Comparison of ENCODE assay signal across 8 cellular contexts in genomic region chr11:46348986-46349401, GRCh38. TPM values are rescaled to one million over a fixed set of nuclear protein-coding genes. Genes with fewer than 3 reads are reported as not detected.
DNase-seq lines count a peak whose midpoint lies in the region; ATAC-seq, FAIRE-seq and TF ChIP-seq lines count a peak whose summit lies in the region.

No MANE protein-coding gene starts in this region.

- H3K27me3 ChIP-seq in HepG2 (ENCODE audit: control insufficient read depth in 1 of 2, insufficient read depth in 2 of 2, low read length in 2 of 2) (peaks cover 0 to 9% of the 10 kb centered on the region in 2 experiments; a peak in 3 of 5 replicates), right lobe of liver (no peaks in the 10 kb centered on the region), upper lobe of left lung (no peaks in the 10 kb centered on the region)

- no peak for FAIRE-seq in HepG2 (lab: Jason Lieb, UNC)

- H3K36me3 ChIP-seq in HepG2 (replicated peaks in 1 of 2; ENCODE audit: control insufficient read depth in 1 of 2, insufficient read depth in 2 of 2, low read length in 2 of 2) (0 out of 5 replicates have a peak, but pooled peaks cover 0 to 4% of the 10 kb centered on the region in 2 experiments), right lobe of liver (no peaks in the 10 kb centered on the region), upper lobe of left lung (peaks cover 0 to 5% (median 0%) of the 10 kb centered on the region in 4 donors)

- CTCF ChIA-PET in HepG2 (lab: Yijun Ruan, JAX; ENCODE audit: low intra/inter-chr PET ratio, low total read pairs) = no interaction called here

- H3K36me3 Mint-ChIP-seq in activated T-cell treated with anti-CD3 and anti-CD28 coated beads, Interleukin-2, amount 50 U/mL, for 24 hours (ENCODE audit: low read depth) = peaks cover 54% of the 10 kb centered on the region

- H3K4me3 Mint-ChIP-seq in activated T-cell treated with anti-CD3 and anti-CD28 coated beads, Interleukin-2, amount 50 U/mL, for 24 hours = peak overlapping the region; percentile 84

- WGBS in HepG2 (ENCODE audit: low lambda C conversion rate) = 78% methylated on average over 9 of the region's 9 CpGs
- 39% methylated on average over 9 of the region's 9 CpGs for WGBS in right lobe of liver (ENCODE audit: insufficient coverage, low coverage, low lambda C conversion rate, missing lambda C conversion rate)
- 46 to 57% methylated on average over 5 to 7 of the region's 9 CpGs for WGBS in upper lobe of left lung, 2 donors

- H3K27ac ChIP-seq in HepG2 (ENCODE audit: extremely low read length, insufficient read depth, low read length) (no peak overlapping the region), right lobe of liver (no peak overlapping the region), upper lobe of left lung (peak overlapping the region; percentile 48 to 90 (median 80))

- H3K79me2 ChIP-seq in HepG2 (ENCODE audit: insufficient read depth, low read length) = peaks cover 10% of the 10 kb centered on the region

- H3K4me1 ChIP-seq in HepG2 (ENCODE audit: insufficient read depth, low read length) = peaks cover 58% of the 10 kb centered on the region
- peaks cover 0 to 14% (median 5%) of the 10 kb centered on the region in 4 donors for H3K4me1 ChIP-seq in right lobe of liver
- peaks cover 55 to 90% (median 68%) of the 10 kb centered on the region in 4 donors for H3K4me1 ChIP-seq in upper lobe of left lung

- H3K9me3 Mint-ChIP-seq in activated T-cell treated with anti-CD3 and anti-CD28 coated beads, Interleukin-2, amount 50 U/mL, for 24 hours = no peaks in the 10 kb centered on the region

- H3K4me2 ChIP-seq in HepG2 (ENCODE audit: low read depth, low read length) = peak overlapping the region; percentile 94

- peak overlapping the region; percentile 92 for H3K27ac Mint-ChIP-seq in activated T-cell treated with anti-CD3 and anti-CD28 coated beads, Interleukin-2, amount 50 U/mL, for 24 hours

- TF ChIP-seq EP300 in HepG2 (IDR thresholded peaks at IDR 0.05; ENCODE audit: low read depth in 2 of 2, low read length in 2 of 2) = no peak
- no peak for TF ChIP-seq EP300 in HepG2 (CRISPR knock-in tag; IDR thresholded peaks at IDR 0.05; ENCODE audit: borderline replicate concordance)
- TF ChIP-seq EP300 in upper lobe of left lung (IDR thresholded peaks at IDR 0.05) = no peak

- no peak for TF ChIP-seq RAD21 in HepG2 (CRISPR knock-in tag; IDR thresholded peaks at IDR 0.05)

- no peaks in the 10 kb centered on the region for H4K20me1 ChIP-seq in HepG2 (ENCODE audit: insufficient read depth, low read length)

- H3K4me1 Mint-ChIP-seq in activated T-cell treated with anti-CD3 and anti-CD28 coated beads, Interleukin-2, amount 50 U/mL, for 24 hours (ENCODE audit: low read depth) = peaks cover 81% of the 10 kb centered on the region

- no peak for DNase-seq in HepG2 (ENCODE audit: low spot score)
- DNase-seq in right lobe of liver = no peak
- peak; percentile 75 for DNase-seq in activated T-cell treated with anti-CD3 and anti-CD28 coated beads, Interleukin-2, amount 50 U/mL, for 24 hours
- no peak for DNase-seq in upper lobe of left lung
- no peak for DNase-seq in NCI-H187 treated with DMSO at 0.1 percent for 48 hours (lab: John Stamatoyannopoulos, UW)

- H3K4me3 ChIP-seq in HepG2 (replicated peaks in 1 of 3; ENCODE audit: insufficient read depth in 1 of 3, low read depth in 2 of 3, low read length in 3 of 3) (peak overlapping the region; percentile 73 to 99 (median 88); a peak in 3 of 6 replicates), right lobe of liver (no peak overlapping the region), iPS-18c (ENCODE audit: insufficient read depth, low read depth, low read length) (0 out of 2 replicates have a peak overlapping the region, but pooled peaks have one; percentile 9), upper lobe of left lung (peak overlapping the region in 3 of 4 donors; percentile 61 to 95 (median 84))

- intact Hi-C loops in HepG2 (cut with micrococcal nuclease; ENCODE audit: unreplicated experiment) = no loop called here
- intact Hi-C loops in right lobe of liver (cut with DNase I) = no loop called here

- in situ Hi-C loops in HepG2 (cut with HindIII; ENCODE audit: extremely low pct_ligation_motif_present, low pct_unique_long_range_greater_than_20kb) = no loop called here

- H3K9me3 ChIP-seq in HepG2 (ENCODE audit: low read length) (no peaks in the 10 kb centered on the region), right lobe of liver (no peaks in the 10 kb centered on the region), iPS-18c (ENCODE audit: control insufficient read depth, insufficient read depth, low read length) (peaks cover 2% of the 10 kb centered on the region), upper lobe of left lung (no peaks in the 10 kb centered on the region)

- no peaks in the 10 kb centered on the region for H3K27me3 Mint-ChIP-seq in activated T-cell treated with anti-CD3 and anti-CD28 coated beads, Interleukin-2, amount 50 U/mL, for 24 hours

- H3K9ac ChIP-seq in HepG2 (ENCODE audit: insufficient read depth, low read depth, low read length) = peak overlapping the region; percentile 73; the same call in 1 of the 2 replicates

- ATAC-seq in HepG2 (no peak), right lobe of liver (no peak), upper lobe of left lung (ENCODE audit: low FRiP score in 2 of 2) (no peak), HG03460 (IDR thresholded peaks at IDR 0.05; ENCODE audit: unreplicated experiment) (no peak), GM18873 (IDR thresholded peaks at IDR 0.05; ENCODE audit: low FRiP score, unreplicated experiment) (no peak)

- TF ChIP-seq CTCF in HepG2 (CRISPR knock-in tag; IDR thresholded peaks at IDR 0.05) (no peak), right lobe of liver (IDR thresholded peaks at IDR 0.05) (no peak), upper lobe of left lung (IDR thresholded peaks at IDR 0.05) (no peak)

- POLR2A ChIA-PET in HepG2 (lab: Yijun Ruan, JAX) = interaction anchor here (1.4 to 1.9 kb wide), 2 partner anchors 30 to 106 kb away, joined by 4 to 5 read pairs; no protein-coding TSS in a partner anchor

- no peak overlapping the region for H2AFZ ChIP-seq in HepG2 (ENCODE audit: low read length)

- no TSS peak for BruUV-seq in HepG2 (replicated peaks; lab: Mats Ljungman, UMichigan)

- TF ChIP-seq POLR2A in HepG2 (IDR thresholded peaks at IDR 0.05; ENCODE audit: insufficient read depth in 1 of 2, low read depth in 2 of 2, low read length in 2 of 2) (no peak), right lobe of liver (IDR thresholded peaks at IDR 0.05) (no peak), upper lobe of left lung (IDR thresholded peaks at IDR 0.05) (no peak)

RNA-seq across cellular contexts. Expression of gene DGKZ, which starts 1.7 kb away (rescaled TPM):
- total RNA-seq in HepG2 (2016; rRNA removed; fragmentation: Illumina TruSeq; extraction: Trizol) = 14.6 and 20.7 TPM in 2 replicates
- total RNA-seq in HepG2 (2016; cell fraction: cytosol; rRNA removed; fragmentation: Illumina TruSeq; extraction: Trizol; ENCODE audit: low read depth) = 11.9 and 13.2 TPM in 2 replicates
- total RNA-seq in HepG2 (2016; cell fraction: insoluble cytoplasmic fraction; rRNA removed; fragmentation: Illumina TruSeq; extraction: Trizol) = 11.6 and 19.8 TPM in 2 replicates
- total RNA-seq in HepG2 (2016; cell fraction: membrane; rRNA removed; fragmentation: Illumina TruSeq; extraction: Trizol) = 26.9 and 29.6 TPM in 2 replicates
- total RNA-seq in HepG2 (2016; cell fraction: nucleus; rRNA removed; fragmentation: Illumina TruSeq; extraction: Trizol) = 18.5 and 22.1 TPM in 2 replicates
- 15.8 and 17.6 TPM in 2 replicates for polyA plus RNA-seq in HepG2 (2011; rRNA removed)
- 8.8 and 15.2 TPM in 2 replicates for polyA plus RNA-seq in HepG2 (2011; cell fraction: cytosol; rRNA removed)
- 108 and 162 TPM in 2 replicates for polyA plus RNA-seq in HepG2 (2011; cell fraction: nucleus; rRNA removed)
- 11.6 and 19.4 TPM in 2 replicates for polyA plus RNA-seq in HepG2 (2012)
- polyA plus RNA-seq in HepG2 (2016; cell fraction: cytosol; fragmentation: Illumina TruSeq; extraction: Trizol; ENCODE audit: low read depth) = 18.6 and 18.8 TPM in 2 replicates
- polyA plus RNA-seq in HepG2 (2016; cell fraction: insoluble cytoplasmic fraction; fragmentation: Illumina TruSeq; extraction: Trizol; ENCODE audit: low read depth) = 21.9 and 30.3 TPM in 2 replicates
- 44.5 and 49.9 TPM in 2 replicates for polyA plus RNA-seq in HepG2 (2016; cell fraction: membrane; fragmentation: Illumina TruSeq; extraction: Trizol; ENCODE audit: low read depth)
- 65.9 and 71.9 TPM in 2 replicates for polyA plus RNA-seq in HepG2 (2016; cell fraction: nucleus; fragmentation: Illumina TruSeq; extraction: Trizol; ENCODE audit: insufficient read depth, low read depth)
- polyA minus RNA-seq in HepG2 (2011; rRNA and poly(A)+ RNA removed; ENCODE audit: low replicate concordance) = 43.2 and 71.9 TPM in 2 replicates
- polyA minus RNA-seq in HepG2 (2011; cell fraction: cytosol; rRNA and poly(A)+ RNA removed) = 12.3 and 14.8 TPM in 2 replicates
- 15.9 and 16.9 TPM in 2 replicates for polyA minus RNA-seq in HepG2 (2011; cell fraction: nucleus; rRNA and poly(A)+ RNA removed)
- 10 to 100 TPM; 10.7 to 57.9 (median 16.0) TPM for total RNA-seq in right lobe of liver
- 100 to 1,000 TPM in 2 of 6 donors, 10 to 100 TPM in 4; 55.1 to 145 (median 65.5) TPM for total RNA-seq in upper lobe of left lung

RNA-seq across cellular contexts. Expression of gene MDK, which starts 32.5 kb away (rescaled TPM):
- total RNA-seq in HepG2 (2016; rRNA removed; fragmentation: Illumina TruSeq; extraction: Trizol) = 149 and 312 TPM in 2 replicates
- total RNA-seq in HepG2 (2016; cell fraction: cytosol; rRNA removed; fragmentation: Illumina TruSeq; extraction: Trizol; ENCODE audit: low read depth) = 310 and 356 TPM in 2 replicates
- 138 and 308 TPM in 2 replicates for total RNA-seq in HepG2 (2016; cell fraction: insoluble cytoplasmic fraction; rRNA removed; fragmentation: Illumina TruSeq; extraction: Trizol)
- 284 and 347 TPM in 2 replicates for total RNA-seq in HepG2 (2016; cell fraction: membrane; rRNA removed; fragmentation: Illumina TruSeq; extraction: Trizol)
- 197 and 254 TPM in 2 replicates for total RNA-seq in HepG2 (2016; cell fraction: nucleus; rRNA removed; fragmentation: Illumina TruSeq; extraction: Trizol)
- 355 and 407 TPM in 2 replicates for polyA plus RNA-seq in HepG2 (2011; rRNA removed)
- 510 and 850 TPM in 2 replicates for polyA plus RNA-seq in HepG2 (2011; cell fraction: cytosol; rRNA removed)
- 205 and 210 TPM in 2 replicates for polyA plus RNA-seq in HepG2 (2011; cell fraction: nucleus; rRNA removed)
- polyA plus RNA-seq in HepG2 (2012) = 127 and 170 TPM in 2 replicates
- polyA plus RNA-seq in HepG2 (2016; cell fraction: cytosol; fragmentation: Illumina TruSeq; extraction: Trizol; ENCODE audit: low read depth) = 699 and 772 TPM in 2 replicates
- polyA plus RNA-seq in HepG2 (2016; cell fraction: insoluble cytoplasmic fraction; fragmentation: Illumina TruSeq; extraction: Trizol; ENCODE audit: low read depth) = 298 and 351 TPM in 2 replicates
- polyA plus RNA-seq in HepG2 (2016; cell fraction: membrane; fragmentation: Illumina TruSeq; extraction: Trizol; ENCODE audit: low read depth) = 584 and 631 TPM in 2 replicates
- polyA plus RNA-seq in HepG2 (2016; cell fraction: nucleus; fragmentation: Illumina TruSeq; extraction: Trizol; ENCODE audit: insufficient read depth, low read depth) = 829 and 892 TPM in 2 replicates
- 1.3 and 126 TPM in 2 replicates for polyA minus RNA-seq in HepG2 (2011; rRNA and poly(A)+ RNA removed; ENCODE audit: low replicate concordance)
- 66.8 and 86.0 TPM in 2 replicates for polyA minus RNA-seq in HepG2 (2011; cell fraction: cytosol; rRNA and poly(A)+ RNA removed)
- 18.5 and 19.3 TPM in 2 replicates for polyA minus RNA-seq in HepG2 (2011; cell fraction: nucleus; rRNA and poly(A)+ RNA removed)
- 1 to 10 TPM in 5 of 6 experiments, under 1 TPM in 1; 0.35 to 6.4 (median 4.2) TPM for total RNA-seq in right lobe of liver
- total RNA-seq in upper lobe of left lung = 10 to 100 TPM in 5 of 6 donors, not detected in 1; 14.3 to 44.8 (median 34.1) TPM

RNA-seq across cellular contexts. Expression of gene CHRM4, which starts 42.6 kb away (rescaled TPM):
- total RNA-seq in HepG2 (2016; rRNA removed; fragmentation: Illumina TruSeq; extraction: Trizol) (0.13 TPM in 1 of 2 replicates, not detected in the other), right lobe of liver (not detected), upper lobe of left lung (1 to 10 TPM in 1 of 6 donors, under 1 TPM in 3, not detected in 2; 0.34 to 1.4 (median 0.53) TPM)
- total RNA-seq in HepG2 (2016; cell fraction: cytosol; rRNA removed; fragmentation: Illumina TruSeq; extraction: Trizol; ENCODE audit: low read depth) = not detected in 2 replicates
- 0.11 TPM in 1 of 2 replicates, not detected in the other for total RNA-seq in HepG2 (2016; cell fraction: insoluble cytoplasmic fraction; rRNA removed; fragmentation: Illumina TruSeq; extraction: Trizol)
- total RNA-seq in HepG2 (2016; cell fraction: membrane; rRNA removed; fragmentation: Illumina TruSeq; extraction: Trizol) = 0.15 TPM in 1 of 2 replicates, not detected in the other
- total RNA-seq in HepG2 (2016; cell fraction: nucleus; rRNA removed; fragmentation: Illumina TruSeq; extraction: Trizol) = 0.25 TPM in 1 of 2 replicates, not detected in the other
- 0.21 and 0.22 TPM in 2 replicates for polyA plus RNA-seq in HepG2 (2011; rRNA removed)
- 0.12 and 0.19 TPM in 2 replicates for polyA plus RNA-seq in HepG2 (2011; cell fraction: cytosol; rRNA removed)
- 0.43 and 0.85 TPM in 2 replicates for polyA plus RNA-seq in HepG2 (2011; cell fraction: nucleus; rRNA removed)
- polyA plus RNA-seq in HepG2 (2012) = 0.27 TPM in 1 of 2 replicates, not detected in the other
- 0.08 TPM in 1 of 2 replicates, not detected in the other for polyA plus RNA-seq in HepG2 (2016; cell fraction: cytosol; fragmentation: Illumina TruSeq; extraction: Trizol; ENCODE audit: low read depth)
- polyA plus RNA-seq in HepG2 (2016; cell fraction: insoluble cytoplasmic fraction; fragmentation: Illumina TruSeq; extraction: Trizol; ENCODE audit: low read depth) = 0.15 TPM in 1 of 2 replicates, not detected in the other
- polyA plus RNA-seq in HepG2 (2016; cell fraction: membrane; fragmentation: Illumina TruSeq; extraction: Trizol; ENCODE audit: low read depth) = 0.21 TPM in 1 of 2 replicates, not detected in the other
- 0.41 TPM in 1 of 2 replicates, not detected in the other for polyA plus RNA-seq in HepG2 (2016; cell fraction: nucleus; fragmentation: Illumina TruSeq; extraction: Trizol; ENCODE audit: insufficient read depth, low read depth)
- polyA minus RNA-seq in HepG2 (2011; rRNA and poly(A)+ RNA removed; ENCODE audit: low replicate concordance) = 0.58 and 0.90 TPM in 2 replicates
- polyA minus RNA-seq in HepG2 (2011; cell fraction: cytosol; rRNA and poly(A)+ RNA removed) = not detected in 2 replicates
- 0.50 and 0.52 TPM in 2 replicates for polyA minus RNA-seq in HepG2 (2011; cell fraction: nucleus; rRNA and poly(A)+ RNA removed)

Comparison
In these comparisons a context has a peak if more than half of its experiments do, and no peak if none do; other contexts are left out.
1. H3K4me3 ChIP-seq: peak in HepG2 (3 of 3), iPS-18c (single experiment) and upper lobe of left lung (3 of 4); none in right lobe of liver (0 of 3).
2. H3K27ac ChIP-seq: peak in upper lobe of left lung (4 of 4); none in HepG2 (single experiment) and right lobe of liver (0 of 3).